In genomic region chr2:102893870-102894269, GRCh38 we compare ENCODE assay signal across 26 cellular contexts.
"Had no signal": no experiment of that assay in that cellular context is flagged by ENCODE, and none has a peak within 500 bp of the region (broad histone marks: within the 10 kb centered on the region; RNA-seq: fewer than 3 reads in every experiment).

No MANE protein-coding gene starts in this region.

- H3K4me1 ChIP-seq: ascending aorta, breast epithelium, colonic mucosa, gastroesophageal sphincter had no signal

- H3K4me3 ChIP-seq: ascending aorta, breast epithelium, cardiac muscle cell, colonic mucosa, gastroesophageal sphincter had no signal

- H3K27me3 Mint-ChIP-seq: activated CD4-positive, alpha-beta memory T cell treated with anti-CD3 and anti-CD28 coated beads, Interleukin-2, amount 10 ng/mL, durations not matched to agents 7 days and 5 days; activated naive CD4-positive, alpha-beta T cell treated with anti-CD3 and anti-CD28 coated beads, Interleukin-2, amount 10 ng/mL, durations not matched to agents 7 days and 5 days; activated naive CD8-positive, alpha-beta T cell treated with anti-CD3 and anti-CD28 coated beads, Interleukin-2, amount 10 ng/mL, durations not matched to agents 7 days and 5 days; activated T-cell treated with anti-CD3 and anti-CD28 coated beads, Interleukin-2, amount 50 U/mL, for 24 hours; brain had no signal

- H3K27ac ChIP-seq: ascending aorta, breast epithelium, cardiac muscle cell, colonic mucosa, gastroesophageal sphincter had no signal

- H3K4me1 Mint-ChIP-seq: activated CD4-positive, alpha-beta memory T cell treated with anti-CD3 and anti-CD28 coated beads, Interleukin-2, amount 10 ng/mL, durations not matched to agents 7 days and 5 days; activated CD4-positive, alpha-beta T cell treated with anti-CD3 and anti-CD28 coated beads, Interleukin-2, amount 10 ng/mL, durations not matched to agents 7 days and 5 days; activated naive CD4-positive, alpha-beta T cell treated with anti-CD3 and anti-CD28 coated beads, Interleukin-2, amount 10 ng/mL, durations not matched to agents 7 days and 5 days; activated naive CD8-positive, alpha-beta T cell treated with anti-CD3 and anti-CD28 coated beads, Interleukin-2, amount 10 ng/mL, durations not matched to agents 7 days and 5 days had no signal

- H3K27ac Mint-ChIP-seq: activated CD4-positive, alpha-beta memory T cell treated with anti-CD3 and anti-CD28 coated beads, Interleukin-2, amount 10 ng/mL, durations not matched to agents 7 days and 5 days; activated CD4-positive, alpha-beta T cell treated with anti-CD3 and anti-CD28 coated beads, Interleukin-2, amount 10 ng/mL, durations not matched to agents 7 days and 5 days; activated naive CD4-positive, alpha-beta T cell treated with anti-CD3 and anti-CD28 coated beads, Interleukin-2, amount 10 ng/mL, durations not matched to agents 7 days and 5 days; activated naive CD4-positive, alpha-beta T cell treated with anti-CD3 and anti-CD28 coated beads, Interleukin-2, amount 50 U/mL, for 72 hours; activated naive CD8-positive, alpha-beta T cell treated with anti-CD3 and anti-CD28 coated beads, Interleukin-2, amount 10 ng/mL, durations not matched to agents 7 days and 5 days; activated T-cell treated with anti-CD3 and anti-CD28 coated beads, Interleukin-2, amount 50 U/mL, for 24 hours; activated T-cell treated with anti-CD3 and anti-CD28 coated beads, Interleukin-2, amount 50 U/mL, for 72 hours; brain had no signal

- H3K4me3 Mint-ChIP-seq: activated CD4-positive, alpha-beta memory T cell treated with anti-CD3 and anti-CD28 coated beads, Interleukin-2, amount 10 ng/mL, durations not matched to agents 7 days and 5 days; activated CD4-positive, alpha-beta T cell treated with anti-CD3 and anti-CD28 coated beads, Interleukin-2, amount 10 ng/mL, durations not matched to agents 7 days and 5 days; activated naive CD4-positive, alpha-beta T cell treated with anti-CD3 and anti-CD28 coated beads, Interleukin-2, amount 10 ng/mL, durations not matched to agents 7 days and 5 days; activated naive CD8-positive, alpha-beta T cell treated with anti-CD3 and anti-CD28 coated beads, Interleukin-2, amount 10 ng/mL, durations not matched to agents 7 days and 5 days; activated T-cell treated with anti-CD3 and anti-CD28 coated beads, Interleukin-2, amount 50 U/mL, for 24 hours; activated T-cell treated with anti-CD3 and anti-CD28 coated beads, Interleukin-2, amount 50 U/mL, for 72 hours; brain had no signal

- H3K36me3 Mint-ChIP-seq: activated naive CD4-positive, alpha-beta T cell treated with anti-CD3 and anti-CD28 coated beads, Interleukin-2, amount 10 ng/mL, durations not matched to agents 7 days and 5 days; activated naive CD4-positive, alpha-beta T cell treated with anti-CD3 and anti-CD28 coated beads, Interleukin-2, amount 50 U/mL, for 72 hours; activated naive CD8-positive, alpha-beta T cell treated with anti-CD3 and anti-CD28 coated beads, Interleukin-2, amount 10 ng/mL, durations not matched to agents 7 days and 5 days; brain had no signal

- H3K27me3 ChIP-seq: ascending aorta, breast epithelium, cardiac muscle cell, colonic mucosa, gastroesophageal sphincter had no signal

- DNase-seq: activated CD4-positive, alpha-beta memory T cell treated with anti-CD3 and anti-CD28 coated beads, Interleukin-2, amount 10 ng/mL, durations not matched to agents 7 days and 5 days; activated CD4-positive, alpha-beta T cell treated with anti-CD3 and anti-CD28 coated beads for 1 hour; activated CD4-positive, alpha-beta T cell treated with anti-CD3 and anti-CD28 coated beads for 4 hours; activated CD4-positive, alpha-beta T cell treated with anti-CD3 and anti-CD28 coated beads, Interleukin-2, amount 10 ng/mL, durations not matched to agents 7 days and 5 days; activated CD4-positive, alpha-beta T cell treated with anti-CD3 and anti-CD28 coated beads, Interleukin-2, amount 50 U/mL, for 4 hours; activated CD8-positive, alpha-beta memory T cell treated with anti-CD3 and anti-CD28 coated beads, Interleukin-2, amount 50 U/mL, for 48 hours; activated gamma-delta T cell; activated naive CD4-positive, alpha-beta T cell; activated naive CD4-positive, alpha-beta T cell treated with anti-CD3 and anti-CD28 coated beads, Interleukin-2, amount 10 ng/mL, durations not matched to agents 7 days and 5 days; activated naive CD8-positive, alpha-beta T cell treated with anti-CD3 and anti-CD28 coated beads, Interleukin-2, amount 10 ng/mL, durations not matched to agents 7 days and 5 days; activated T-cell treated with anti-CD3 and anti-CD28 coated beads for 4 hours; activated T-cell treated with anti-CD3 and anti-CD28 coated beads, Interleukin-2, amount 50 U/mL, for 24 hours; activated T-cell treated with anti-CD3 and anti-CD28 coated beads, Interleukin-2, amount 50 U/mL, for 72 hours; central memory CD4-positive, alpha-beta T cell; cerebellar nuclear complex; colonic mucosa; effector CD8-positive, alpha-beta T cell; foreskin melanocyte; T-helper 2 cell had no signal

- H3K9me3 Mint-ChIP-seq: activated CD4-positive, alpha-beta memory T cell treated with anti-CD3 and anti-CD28 coated beads, Interleukin-2, amount 10 ng/mL, durations not matched to agents 7 days and 5 days; activated CD4-positive, alpha-beta T cell treated with anti-CD3 and anti-CD28 coated beads, Interleukin-2, amount 10 ng/mL, durations not matched to agents 7 days and 5 days; activated naive CD4-positive, alpha-beta T cell treated with anti-CD3 and anti-CD28 coated beads, Interleukin-2, amount 10 ng/mL, durations not matched to agents 7 days and 5 days; activated T-cell treated with anti-CD3 and anti-CD28 coated beads, Interleukin-2, amount 50 U/mL, for 72 hours had no signal

- H3K36me3 ChIP-seq: ascending aorta, breast epithelium, cardiac muscle cell, colonic mucosa, gastroesophageal sphincter had no signal

- ATAC-seq: activated naive CD4-positive, alpha-beta T cell treated with anti-CD3 and anti-CD28 coated beads, Interleukin-2, amount 50 U/mL, for 72 hours; activated T-cell treated with anti-CD3 and anti-CD28 coated beads, Interleukin-2, amount 50 U/mL, for 72 hours; esophagus mucosa; gastroesophageal sphincter had no signal

- H3K9me3 ChIP-seq: ascending aorta, breast epithelium, colonic mucosa, gastroesophageal sphincter had no signal
